Comparison of ENCODE assay signal across 1 cellular context in the genomic region with DNA sequence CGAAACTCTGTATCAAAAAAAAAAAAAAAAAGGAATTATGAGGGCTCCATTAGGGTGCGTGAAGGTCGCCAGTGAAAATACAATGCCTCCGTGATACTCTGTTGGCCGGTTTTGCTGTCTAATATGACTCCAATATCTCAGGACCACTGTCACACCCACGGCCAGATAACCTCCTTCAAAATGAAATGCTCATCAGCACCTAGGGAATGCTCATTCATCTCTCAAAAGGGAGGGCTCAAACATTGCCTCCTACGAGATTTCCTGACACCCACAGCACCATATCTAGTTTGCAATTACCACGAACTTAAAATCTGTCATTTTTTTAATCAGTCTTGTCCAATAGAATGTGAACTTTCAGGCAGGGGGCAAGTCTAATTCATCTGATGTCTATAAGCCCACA.
TF ChIP-seq lines count a peak whose summit lies in the region.

No MANE protein-coding gene starts in this region.

TF ChIP-seq in GM12878, 131 proteins besides CTCF, POLR2A, EP300 and RAD21:
- TF ChIP-seq ATF7 (IDR thresholded peaks at IDR 0.05; ENCODE audit: low read depth) (no peak), PRDM15 (CRISPR knock-in tag; IDR thresholded peaks at IDR 0.05) (no peak), RAD51 (IDR thresholded peaks at IDR 0.05) (no peak), HDAC6 (IDR thresholded peaks at IDR 0.05; ENCODE audit: unreplicated experiment) (no peak), CBX5 (IDR thresholded peaks at IDR 0.05; ENCODE audit: low read depth) (no peak)
- TF ChIP-seq, protein P1, sequence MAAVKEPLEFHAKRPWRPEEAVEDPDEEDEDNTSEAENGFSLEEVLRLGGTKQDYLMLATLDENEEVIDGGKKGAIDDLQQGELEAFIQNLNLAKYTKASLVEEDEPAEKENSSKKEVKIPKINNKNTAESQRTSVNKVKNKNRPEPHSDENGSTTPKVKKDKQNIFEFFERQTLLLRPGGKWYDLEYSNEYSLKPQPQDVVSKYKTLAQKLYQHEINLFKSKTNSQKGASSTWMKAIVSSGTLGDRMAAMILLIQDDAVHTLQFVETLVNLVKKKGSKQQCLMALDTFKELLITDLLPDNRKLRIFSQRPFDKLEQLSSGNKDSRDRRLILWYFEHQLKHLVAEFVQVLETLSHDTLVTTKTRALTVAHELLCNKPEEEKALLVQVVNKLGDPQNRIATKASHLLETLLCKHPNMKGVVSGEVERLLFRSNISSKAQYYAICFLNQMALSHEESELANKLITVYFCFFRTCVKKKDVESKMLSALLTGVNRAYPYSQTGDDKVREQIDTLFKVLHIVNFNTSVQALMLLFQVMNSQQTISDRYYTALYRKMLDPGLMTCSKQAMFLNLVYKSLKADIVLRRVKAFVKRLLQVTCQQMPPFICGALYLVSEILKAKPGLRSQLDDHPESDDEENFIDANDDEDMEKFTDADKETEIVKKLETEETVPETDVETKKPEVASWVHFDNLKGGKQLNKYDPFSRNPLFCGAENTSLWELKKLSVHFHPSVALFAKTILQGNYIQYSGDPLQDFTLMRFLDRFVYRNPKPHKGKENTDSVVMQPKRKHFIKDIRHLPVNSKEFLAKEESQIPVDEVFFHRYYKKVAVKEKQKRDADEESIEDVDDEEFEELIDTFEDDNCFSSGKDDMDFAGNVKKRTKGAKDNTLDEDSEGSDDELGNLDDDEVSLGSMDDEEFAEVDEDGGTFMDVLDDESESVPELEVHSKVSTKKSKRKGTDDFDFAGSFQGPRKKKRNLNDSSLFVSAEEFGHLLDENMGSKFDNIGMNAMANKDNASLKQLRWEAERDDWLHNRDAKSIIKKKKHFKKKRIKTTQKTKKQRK (IDR thresholded peaks at IDR 0.05; ENCODE audit: low read depth, low read length), result no peak
